ENCODE assay signal across 1 cellular context in the genomic region with DNA sequence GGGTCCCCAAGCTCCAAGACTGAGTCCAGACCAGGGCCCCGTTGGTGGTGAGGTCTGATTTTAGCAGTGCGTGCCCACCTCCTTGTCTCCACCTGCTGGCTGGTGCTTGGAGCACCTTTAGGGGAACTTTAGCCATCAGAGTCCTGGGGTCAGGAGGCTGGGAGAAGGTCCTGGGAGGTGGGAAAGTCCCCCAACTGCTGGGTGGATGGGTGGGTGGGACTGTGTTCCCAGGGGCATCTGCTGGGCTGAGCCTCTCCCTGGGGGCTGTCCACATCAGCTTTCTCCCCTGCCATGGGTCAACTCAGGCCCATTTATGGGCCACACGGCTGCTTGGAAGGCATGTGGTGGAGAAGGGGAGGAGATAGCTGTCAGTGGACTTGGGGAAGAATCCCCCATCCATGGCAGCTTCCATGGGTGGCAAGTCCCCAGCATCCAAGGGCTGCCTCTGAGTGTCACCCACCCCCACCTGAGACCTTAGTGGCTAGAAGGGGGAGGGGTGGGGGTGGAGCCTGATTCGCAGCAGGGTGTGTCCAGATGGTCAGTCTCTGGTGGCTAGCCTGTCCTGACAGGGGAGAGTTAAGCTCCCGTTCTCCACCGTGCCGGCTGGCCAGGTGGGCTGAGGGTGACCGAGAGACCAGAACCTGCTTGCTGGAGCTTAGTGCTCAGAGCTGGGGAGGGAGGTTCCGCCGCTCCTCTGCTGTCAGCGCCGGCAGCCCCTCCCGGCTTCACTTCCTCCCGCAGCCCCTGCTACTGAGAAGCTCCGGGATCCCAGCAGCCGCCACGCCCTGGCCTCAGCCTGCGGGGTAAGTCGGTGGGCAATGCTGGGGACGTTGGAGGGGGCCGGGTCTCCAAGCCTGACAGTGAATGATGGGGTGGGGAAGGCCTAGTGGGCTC.
A peak's percentile ranks its signal among the peaks of the same experiment; 100 is the strongest.
TF ChIP-seq lines count a peak whose summit lies in the region.

A gene with protein sequence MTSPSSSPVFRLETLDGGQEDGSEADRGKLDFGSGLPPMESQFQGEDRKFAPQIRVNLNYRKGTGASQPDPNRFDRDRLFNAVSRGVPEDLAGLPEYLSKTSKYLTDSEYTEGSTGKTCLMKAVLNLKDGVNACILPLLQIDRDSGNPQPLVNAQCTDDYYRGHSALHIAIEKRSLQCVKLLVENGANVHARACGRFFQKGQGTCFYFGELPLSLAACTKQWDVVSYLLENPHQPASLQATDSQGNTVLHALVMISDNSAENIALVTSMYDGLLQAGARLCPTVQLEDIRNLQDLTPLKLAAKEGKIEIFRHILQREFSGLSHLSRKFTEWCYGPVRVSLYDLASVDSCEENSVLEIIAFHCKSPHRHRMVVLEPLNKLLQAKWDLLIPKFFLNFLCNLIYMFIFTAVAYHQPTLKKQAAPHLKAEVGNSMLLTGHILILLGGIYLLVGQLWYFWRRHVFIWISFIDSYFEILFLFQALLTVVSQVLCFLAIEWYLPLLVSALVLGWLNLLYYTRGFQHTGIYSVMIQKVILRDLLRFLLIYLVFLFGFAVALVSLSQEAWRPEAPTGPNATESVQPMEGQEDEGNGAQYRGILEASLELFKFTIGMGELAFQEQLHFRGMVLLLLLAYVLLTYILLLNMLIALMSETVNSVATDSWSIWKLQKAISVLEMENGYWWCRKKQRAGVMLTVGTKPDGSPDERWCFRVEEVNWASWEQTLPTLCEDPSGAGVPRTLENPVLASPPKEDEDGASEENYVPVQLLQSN (plus strand): TSS at position 541 of the 894 bp plus-strand sequence. CDS start 2,098 bp downstream, outside the sequence.

TF ChIP-seq in GM12878, 131 proteins besides CTCF, POLR2A, EP300 and RAD21 (continued from another document):
- TF ChIP-seq, protein P1, sequence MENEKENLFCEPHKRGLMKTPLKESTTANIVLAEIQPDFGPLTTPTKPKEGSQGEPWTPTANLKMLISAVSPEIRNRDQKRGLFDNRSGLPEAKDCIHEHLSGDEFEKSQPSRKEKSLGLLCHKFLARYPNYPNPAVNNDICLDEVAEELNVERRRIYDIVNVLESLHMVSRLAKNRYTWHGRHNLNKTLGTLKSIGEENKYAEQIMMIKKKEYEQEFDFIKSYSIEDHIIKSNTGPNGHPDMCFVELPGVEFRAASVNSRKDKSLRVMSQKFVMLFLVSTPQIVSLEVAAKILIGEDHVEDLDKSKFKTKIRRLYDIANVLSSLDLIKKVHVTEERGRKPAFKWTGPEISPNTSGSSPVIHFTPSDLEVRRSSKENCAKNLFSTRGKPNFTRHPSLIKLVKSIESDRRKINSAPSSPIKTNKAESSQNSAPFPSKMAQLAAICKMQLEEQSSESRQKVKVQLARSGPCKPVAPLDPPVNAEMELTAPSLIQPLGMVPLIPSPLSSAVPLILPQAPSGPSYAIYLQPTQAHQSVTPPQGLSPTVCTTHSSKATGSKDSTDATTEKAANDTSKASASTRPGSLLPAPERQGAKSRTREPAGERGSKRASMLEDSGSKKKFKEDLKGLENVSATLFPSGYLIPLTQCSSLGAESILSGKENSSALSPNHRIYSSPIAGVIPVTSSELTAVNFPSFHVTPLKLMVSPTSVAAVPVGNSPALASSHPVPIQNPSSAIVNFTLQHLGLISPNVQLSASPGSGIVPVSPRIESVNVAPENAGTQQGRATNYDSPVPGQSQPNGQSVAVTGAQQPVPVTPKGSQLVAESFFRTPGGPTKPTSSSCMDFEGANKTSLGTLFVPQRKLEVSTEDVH (IDR thresholded peaks at IDR 0.05; ENCODE audit: low read depth, partially characterized antibody) = no peak
- no peak for TF ChIP-seq STAT3 (IDR thresholded peaks at IDR 0.05; ENCODE audit: low read depth, low read length)
- TF ChIP-seq, protein P2, sequence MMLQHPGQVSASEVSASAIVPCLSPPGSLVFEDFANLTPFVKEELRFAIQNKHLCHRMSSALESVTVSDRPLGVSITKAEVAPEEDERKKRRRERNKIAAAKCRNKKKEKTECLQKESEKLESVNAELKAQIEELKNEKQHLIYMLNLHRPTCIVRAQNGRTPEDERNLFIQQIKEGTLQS (IDR thresholded peaks at IDR 0.05; ENCODE audit: borderline replicate concordance, extremely low read depth, low read depth, low read length) = no peak
- TF ChIP-seq, protein P3, sequence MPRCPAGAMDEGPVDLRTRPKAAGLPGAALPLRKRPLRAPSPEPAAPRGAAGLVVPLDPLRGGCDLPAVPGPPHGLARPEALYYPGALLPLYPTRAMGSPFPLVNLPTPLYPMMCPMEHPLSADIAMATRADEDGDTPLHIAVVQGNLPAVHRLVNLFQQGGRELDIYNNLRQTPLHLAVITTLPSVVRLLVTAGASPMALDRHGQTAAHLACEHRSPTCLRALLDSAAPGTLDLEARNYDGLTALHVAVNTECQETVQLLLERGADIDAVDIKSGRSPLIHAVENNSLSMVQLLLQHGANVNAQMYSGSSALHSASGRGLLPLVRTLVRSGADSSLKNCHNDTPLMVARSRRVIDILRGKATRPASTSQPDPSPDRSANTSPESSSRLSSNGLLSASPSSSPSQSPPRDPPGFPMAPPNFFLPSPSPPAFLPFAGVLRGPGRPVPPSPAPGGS (IDR thresholded peaks at IDR 0.05; ENCODE audit: borderline replicate concordance, insufficient read depth, low read depth, low read length, poor library complexity, severe bottlenecking) = no peak
- no peak for TF ChIP-seq JUND (IDR thresholded peaks at IDR 0.05; ENCODE audit: low read depth, low read length)
- TF ChIP-seq SUZ12 (IDR thresholded peaks at IDR 0.05; ENCODE audit: unreplicated experiment) = no peak
- TF ChIP-seq, protein P4, sequence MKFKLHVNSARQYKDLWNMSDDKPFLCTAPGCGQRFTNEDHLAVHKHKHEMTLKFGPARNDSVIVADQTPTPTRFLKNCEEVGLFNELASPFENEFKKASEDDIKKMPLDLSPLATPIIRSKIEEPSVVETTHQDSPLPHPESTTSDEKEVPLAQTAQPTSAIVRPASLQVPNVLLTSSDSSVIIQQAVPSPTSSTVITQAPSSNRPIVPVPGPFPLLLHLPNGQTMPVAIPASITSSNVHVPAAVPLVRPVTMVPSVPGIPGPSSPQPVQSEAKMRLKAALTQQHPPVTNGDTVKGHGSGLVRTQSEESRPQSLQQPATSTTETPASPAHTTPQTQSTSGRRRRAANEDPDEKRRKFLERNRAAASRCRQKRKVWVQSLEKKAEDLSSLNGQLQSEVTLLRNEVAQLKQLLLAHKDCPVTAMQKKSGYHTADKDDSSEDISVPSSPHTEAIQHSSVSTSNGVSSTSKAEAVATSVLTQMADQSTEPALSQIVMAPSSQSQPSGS (IDR thresholded peaks at IDR 0.05; ENCODE audit: low read length) = no peak
- 0 out of 2 replicates have a peak, but pooled peaks have one; percentile 60 for TF ChIP-seq DPF2 (IDR thresholded peaks at IDR 0.05)
- 0 out of 2 replicates have a peak, but pooled peaks have one; percentile 28 for TF ChIP-seq MTA2 (IDR thresholded peaks at IDR 0.05; ENCODE audit: low read depth)
- TF ChIP-seq CBFB (IDR thresholded peaks at IDR 0.05; ENCODE audit: low read depth) = no peak
- TF ChIP-seq EGR1 (IDR thresholded peaks at IDR 0.05; ENCODE audit: borderline replicate concordance in 1 of 2, low read depth in 2 of 2, low read length in 2 of 2) = peak in 1 of 2 experiments; percentile 20; a peak in 1 of 3 replicates
- TF ChIP-seq, protein P5, sequence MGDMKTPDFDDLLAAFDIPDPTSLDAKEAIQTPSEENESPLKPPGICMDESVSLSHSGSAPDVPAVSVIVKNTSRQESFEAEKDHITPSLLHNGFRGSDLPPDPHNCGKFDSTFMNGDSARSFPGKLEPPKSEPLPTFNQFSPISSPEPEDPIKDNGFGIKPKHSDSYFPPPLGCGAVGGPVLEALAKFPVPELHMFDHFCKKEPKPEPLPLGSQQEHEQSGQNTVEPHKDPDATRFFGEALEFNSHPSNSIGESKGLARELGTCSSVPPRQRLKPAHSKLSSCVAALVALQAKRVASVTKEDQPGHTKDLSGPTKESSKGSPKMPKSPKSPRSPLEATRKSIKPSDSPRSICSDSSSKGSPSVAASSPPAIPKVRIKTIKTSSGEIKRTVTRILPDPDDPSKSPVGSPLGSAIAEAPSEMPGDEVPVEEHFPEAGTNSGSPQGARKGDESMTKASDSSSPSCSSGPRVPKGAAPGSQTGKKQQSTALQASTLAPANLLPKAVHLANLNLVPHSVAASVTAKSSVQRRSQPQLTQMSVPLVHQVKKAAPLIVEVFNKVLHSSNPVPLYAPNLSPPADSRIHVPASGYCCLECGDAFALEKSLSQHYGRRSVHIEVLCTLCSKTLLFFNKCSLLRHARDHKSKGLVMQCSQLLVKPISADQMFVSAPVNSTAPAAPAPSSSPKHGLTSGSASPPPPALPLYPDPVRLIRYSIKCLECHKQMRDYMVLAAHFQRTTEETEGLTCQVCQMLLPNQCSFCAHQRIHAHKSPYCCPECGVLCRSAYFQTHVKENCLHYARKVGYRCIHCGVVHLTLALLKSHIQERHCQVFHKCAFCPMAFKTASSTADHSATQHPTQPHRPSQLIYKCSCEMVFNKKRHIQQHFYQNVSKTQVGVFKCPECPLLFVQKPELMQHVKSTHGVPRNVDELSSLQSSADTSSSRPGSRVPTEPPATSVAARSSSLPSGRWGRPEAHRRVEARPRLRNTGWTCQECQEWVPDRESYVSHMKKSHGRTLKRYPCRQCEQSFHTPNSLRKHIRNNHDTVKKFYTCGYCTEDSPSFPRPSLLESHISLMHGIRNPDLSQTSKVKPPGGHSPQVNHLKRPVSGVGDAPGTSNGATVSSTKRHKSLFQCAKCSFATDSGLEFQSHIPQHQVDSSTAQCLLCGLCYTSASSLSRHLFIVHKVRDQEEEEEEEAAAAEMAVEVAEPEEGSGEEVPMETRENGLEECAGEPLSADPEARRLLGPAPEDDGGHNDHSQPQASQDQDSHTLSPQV (IDR thresholded peaks at IDR 0.05) = no peak
- peak; percentile 67 to 69; a peak in 3 of 4 replicates for TF ChIP-seq IKZF2 (IDR thresholded peaks at IDR 0.05)
- no peak for TF ChIP-seq KDM1A (IDR thresholded peaks at IDR 0.05; ENCODE audit: borderline replicate concordance)
- TF ChIP-seq LARP7 (IDR thresholded peaks at IDR 0.05) = no peak
- no peak for TF ChIP-seq FOS (IDR thresholded peaks at IDR 0.05; ENCODE audit: borderline replicate concordance, extremely low read depth, insufficient read length)
- TF ChIP-seq EED (IDR thresholded peaks at IDR 0.05; ENCODE audit: low read depth) = peak; percentile 57; the same call in 1 of the 2 replicates
- TF ChIP-seq YBX1 (IDR thresholded peaks at IDR 0.05) = no peak
- TF ChIP-seq SIN3A (IDR thresholded peaks at IDR 0.05; ENCODE audit: low read depth, low read length) = no peak
- TF ChIP-seq, protein P6, sequence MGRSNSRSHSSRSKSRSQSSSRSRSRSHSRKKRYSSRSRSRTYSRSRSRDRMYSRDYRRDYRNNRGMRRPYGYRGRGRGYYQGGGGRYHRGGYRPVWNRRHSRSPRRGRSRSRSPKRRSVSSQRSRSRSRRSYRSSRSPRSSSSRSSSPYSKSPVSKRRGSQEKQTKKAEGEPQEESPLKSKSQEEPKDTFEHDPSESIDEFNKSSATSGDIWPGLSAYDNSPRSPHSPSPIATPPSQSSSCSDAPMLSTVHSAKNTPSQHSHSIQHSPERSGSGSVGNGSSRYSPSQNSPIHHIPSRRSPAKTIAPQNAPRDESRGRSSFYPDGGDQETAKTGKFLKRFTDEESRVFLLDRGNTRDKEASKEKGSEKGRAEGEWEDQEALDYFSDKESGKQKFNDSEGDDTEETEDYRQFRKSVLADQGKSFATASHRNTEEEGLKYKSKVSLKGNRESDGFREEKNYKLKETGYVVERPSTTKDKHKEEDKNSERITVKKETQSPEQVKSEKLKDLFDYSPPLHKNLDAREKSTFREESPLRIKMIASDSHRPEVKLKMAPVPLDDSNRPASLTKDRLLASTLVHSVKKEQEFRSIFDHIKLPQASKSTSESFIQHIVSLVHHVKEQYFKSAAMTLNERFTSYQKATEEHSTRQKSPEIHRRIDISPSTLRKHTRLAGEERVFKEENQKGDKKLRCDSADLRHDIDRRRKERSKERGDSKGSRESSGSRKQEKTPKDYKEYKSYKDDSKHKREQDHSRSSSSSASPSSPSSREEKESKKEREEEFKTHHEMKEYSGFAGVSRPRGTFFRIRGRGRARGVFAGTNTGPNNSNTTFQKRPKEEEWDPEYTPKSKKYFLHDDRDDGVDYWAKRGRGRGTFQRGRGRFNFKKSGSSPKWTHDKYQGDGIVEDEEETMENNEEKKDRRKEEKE (IDR thresholded peaks at IDR 0.05) = no peak
- no peak for TF ChIP-seq HDAC6 (IDR thresholded peaks at IDR 0.05; ENCODE audit: unreplicated experiment)
